ENCODE assay signal across 9 cellular contexts in the genomic region with DNA sequence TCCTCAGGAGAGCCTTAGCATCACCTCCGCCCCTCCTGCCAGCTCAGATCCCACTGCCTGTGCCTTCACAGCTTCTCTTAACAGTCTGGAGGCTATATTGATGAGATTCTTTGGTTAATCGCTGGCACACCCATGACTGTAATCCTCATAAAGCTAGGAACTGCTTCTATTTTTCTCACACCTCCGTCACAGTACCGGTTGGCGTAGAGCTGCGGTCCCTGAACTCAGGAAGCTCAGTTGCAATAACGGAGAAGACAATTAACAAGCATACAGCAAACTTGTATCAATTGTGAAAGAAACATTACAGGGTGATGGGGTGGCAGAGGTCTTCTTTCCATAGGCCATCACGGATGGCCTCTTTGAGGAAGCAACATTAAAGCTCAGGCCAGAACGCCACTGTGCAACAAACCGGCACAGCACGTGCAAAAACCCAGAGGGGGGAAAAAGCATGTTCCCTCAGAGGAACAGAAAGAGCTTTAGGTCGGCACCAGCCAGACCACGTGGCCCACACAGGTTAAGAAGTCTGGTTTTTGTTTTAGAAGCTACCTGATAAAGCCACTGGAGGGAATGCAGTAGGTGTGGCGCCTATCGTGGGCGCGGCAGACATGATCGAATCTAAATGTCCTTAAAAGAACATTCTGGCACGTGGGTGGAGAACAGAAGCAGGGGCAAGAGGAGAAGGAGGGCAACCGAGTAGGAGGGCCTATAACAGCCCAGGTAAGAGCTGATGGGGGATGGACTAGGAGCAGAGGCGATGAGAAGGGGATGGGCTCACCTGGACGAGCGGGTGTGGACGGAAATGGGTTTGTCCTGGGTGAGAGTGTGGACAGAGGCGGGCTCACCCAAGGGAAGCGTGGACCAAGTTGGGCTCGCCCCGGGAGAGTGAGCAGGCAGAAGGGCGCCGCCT. TPM values are rescaled to one million over a fixed set of nuclear protein-coding genes. Genes with fewer than 3 reads are reported as not detected.
DNase-seq lines count a peak whose midpoint lies in the region; ATAC-seq, FAIRE-seq and TF ChIP-seq lines count a peak whose summit lies in the region.
"Not testable (repeated sequence)": the region's sequence is repeated elsewhere in the genome, so short reads cannot be mapped to it uniquely, and the experiment has no call there.
"Had no signal": no experiment of that assay in that cellular context is flagged by ENCODE, and none has a peak within 500 bp of the region (broad histone marks: within the 10 kb centered on the region; RNA-seq: fewer than 3 reads in every experiment).

No MANE protein-coding gene starts in this region.

- not testable (repeated sequence) for H3K36me3 Mint-ChIP-seq in activated naive CD4-positive, alpha-beta T cell treated with anti-CD3 and anti-CD28 coated beads, Interleukin-2, amount 50 U/mL, for 72 hours

- DNase-seq in A549 (ENCODE audit: low read depth in 1 of 2, low spot score in 1 of 2); OCI-LY7 (ENCODE audit: low spot score); activated naive CD4-positive, alpha-beta T cell treated with anti-CD3 and anti-CD28 coated beads, Interleukin-2, amount 50 U/mL, for 72 hours (ENCODE audit: low spot score in 2 of 2); epithelial cell of proximal tubule (ENCODE audit: low read depth); lower leg skin (ENCODE audit: low spot score in 2 of 2); retinal pigment epithelial cell (ENCODE audit: low read depth): not testable (repeated sequence)

- H3K9me3 Mint-ChIP-seq in activated naive CD4-positive, alpha-beta T cell treated with anti-CD3 and anti-CD28 coated beads, Interleukin-2, amount 50 U/mL, for 72 hours = not testable (repeated sequence)

- FAIRE-seq in A549 (lab: Jason Lieb, UNC) = peak; percentile 46

- ATAC-seq in A549 (peak in 1 of 2 experiments; percentile 39; a peak in 4 of 6 replicates), GM18867 (IDR thresholded peaks at IDR 0.05; ENCODE audit: unreplicated experiment) (peak; percentile 5), HG02870 (IDR thresholded peaks at IDR 0.05; ENCODE audit: unreplicated experiment) (peak; percentile 22)
- ATAC-seq in activated naive CD4-positive, alpha-beta T cell treated with anti-CD3 and anti-CD28 coated beads, Interleukin-2, amount 50 U/mL, for 72 hours = peak; percentile 29 to 36

- TF ChIP-seq CTCF in A549 (IDR thresholded peaks at IDR 0.05); OCI-LY7 (conservative IDR thresholded peaks at IDR 0.05; ENCODE audit: low read length); epithelial cell of proximal tubule (conservative IDR thresholded peaks at IDR 0.05; ENCODE audit: low read depth, low read length); lower leg skin (IDR thresholded peaks at IDR 0.05); retinal pigment epithelial cell (conservative IDR thresholded peaks at IDR 0.05; ENCODE audit: low read depth, low read length): not testable (repeated sequence)

- H3K4me1 ChIP-seq in A549 = not testable (repeated sequence)
- H3K4me1 ChIP-seq in OCI-LY7 (ENCODE audit: insufficient read depth, low read length, poor library complexity, severe bottlenecking) = peaks cover 34% of the 10 kb centered on the region

- not testable (repeated sequence) for H3K9me2 ChIP-seq in OCI-LY7 (ENCODE audit: insufficient read depth, low read length)

- H3K9me3 ChIP-seq in A549; OCI-LY7 (ENCODE audit: low read length): not testable (repeated sequence)

- not testable (repeated sequence) for H2AFZ ChIP-seq in OCI-LY7 (ENCODE audit: low read length)

- H3K27ac ChIP-seq in A549 (peak overlapping the region; percentile 89 to 90), OCI-LY7 (ENCODE audit: low read depth, low read length, poor library complexity, severe bottlenecking) (peak overlapping the region; percentile 79)

- WGBS in A549 (ENCODE audit: missing lambda C conversion rate) = 17% methylated on average over 20 of the region's 30 CpGs
- 8 to 10% methylated on average over 17 to 22 of the region's 30 CpGs for WGBS in lower leg skin, 2 donors

- peak overlapping the region; percentile 84 for H3K4me2 ChIP-seq in A549
- peak overlapping the region; percentile 99 for H3K4me2 ChIP-seq in OCI-LY7 (ENCODE audit: low read length)

- TF ChIP-seq EP300 in A549 (IDR thresholded peaks at IDR 0.05) = not testable (repeated sequence)

- TF ChIP-seq POLR2A in A549 (IDR thresholded peaks at IDR 0.05; ENCODE audit: low read length); lower leg skin (IDR thresholded peaks at IDR 0.05): not testable (repeated sequence)

- H3K79me2 ChIP-seq in OCI-LY7 (ENCODE audit: insufficient read depth, low read depth, low read length) = peaks cover 45% of the 10 kb centered on the region

- intact Hi-C loops in OCI-LY7 (cut with micrococcal nuclease; ENCODE audit: unreplicated experiment) = loop anchor here (5.0 kb wide), 1 partner anchor 33 kb away; a partner anchor contains a TSS
- intact Hi-C loops in lower leg skin (cut with DNase I; ENCODE audit: low total_unique reads) = not testable (repeated sequence)

- POLR2A ChIA-PET in A549 (lab: Yijun Ruan, JAX); OCI-LY7 (lab: Charles Lee): not testable (repeated sequence)

- CTCF ChIA-PET in A549 (lab: Yijun Ruan, JAX) = interaction anchor here (1.1 to 1.5 kb wide), 2 partner anchors 42 to 75 kb away, joined by 3 read pairs; no protein-coding TSS in a partner anchor
- CTCF ChIA-PET in OCI-LY7 (lab: Charles Lee; ENCODE audit: unreplicated experiment) = not testable (repeated sequence)

- peak overlapping the region; percentile 87 to 95 for H3K27ac Mint-ChIP-seq in activated naive CD4-positive, alpha-beta T cell treated with anti-CD3 and anti-CD28 coated beads, Interleukin-2, amount 50 U/mL, for 72 hours

- H3K36me3 ChIP-seq in OCI-LY7 (ENCODE audit: insufficient read depth, low read length) = peaks cover 42% of the 10 kb centered on the region

- BruUV-seq in OCI-LY7 (replicated peaks; lab: Mats Ljungman, UMichigan) = TSS peak; percentile 71

- not testable (repeated sequence) for TF ChIP-seq RAD21 in A549 (conservative IDR thresholded peaks at IDR 0.05 in 1 of 2, IDR thresholded peaks at IDR 0.05 in 1 of 2)

- H3K4me3 ChIP-seq in A549 (peak overlapping the region; percentile 83), OCI-LY7 (ENCODE audit: low read depth, low read length, poor library complexity, severe bottlenecking) (peak overlapping the region; percentile 95), epithelial cell of proximal tubule (ENCODE audit: low read depth, low read length) (peak overlapping the region; percentile 79), lower leg skin (ENCODE audit: low read depth, poor library complexity, severe bottlenecking) (peak overlapping the region; percentile 63), retinal pigment epithelial cell (ENCODE audit: low read length) (peak overlapping the region; percentile 65)

- H4K20me1 ChIP-seq in OCI-LY7 (ENCODE audit: insufficient read depth, low read length) = peaks cover 12% of the 10 kb centered on the region; the same call in 1 of the 2 replicates

RNA-seq across cellular contexts. Expression of a gene that starts 0.7 kb away (rescaled TPM):
- polyA plus RNA-seq in A549 (2011; rRNA removed) (26.5 and 31.2 TPM in 2 replicates), A549 (2017; fragmentation: RNase III; extraction: RNeasy Plus Mini Kit Qiagen cat#74134 plus additional on column Dnase treatment) (36.3 to 42.0 TPM (median 37.1 TPM) in 3 replicates)
- 54.1 and 54.4 TPM in 2 replicates for polyA plus RNA-seq in A549 (2012; cell fraction: cytosol; rRNA removed)
- polyA plus RNA-seq in A549 (2012; cell fraction: nucleus; rRNA removed) = 42.4 and 45.5 TPM in 2 replicates
- polyA minus RNA-seq in A549 (2011; rRNA and poly(A)+ RNA removed) = 21.9 and 25.7 TPM in 2 replicates
- 125 and 137 TPM in 2 replicates for total RNA-seq in OCI-LY7 (2014; rRNA removed; shearing (Covaris generic))
- total RNA-seq in OCI-LY7 (2022) (149 and 172 TPM in 2 replicates), epithelial cell of proximal tubule (52.6 and 109 TPM in 2 replicates), lower leg skin (10 to 100 TPM; 14.4 to 35.2 (median 27.1) TPM)
- 10 to 100 TPM; 55.9 to 66.9 TPM for total RNA-seq in activated naive CD4-positive, alpha-beta T cell treated with anti-CD3 and anti-CD28 coated beads, Interleukin-2, amount 50 U/mL, for 72 hours

RNA-seq across cellular contexts. Expression of a gene that starts 34.9 kb away (rescaled TPM):
- polyA plus RNA-seq in A549 (2011; rRNA removed) = 0.14 and 0.20 TPM in 2 replicates
- polyA plus RNA-seq in A549 (2012; cell fraction: cytosol; rRNA removed) = 0.08 and 0.23 TPM in 2 replicates
- 0.25 and 0.95 TPM in 2 replicates for polyA plus RNA-seq in A549 (2012; cell fraction: nucleus; rRNA removed)
- polyA plus RNA-seq in A549 (2017; fragmentation: RNase III; extraction: RNeasy Plus Mini Kit Qiagen cat#74134 plus additional on column Dnase treatment) = 0.21 to 0.42 TPM (median 0.38 TPM) in 3 replicates
- polyA minus RNA-seq in A549 (2011; rRNA and poly(A)+ RNA removed) = 1.1 TPM in 1 of 2 replicates, not detected in the other
- total RNA-seq in OCI-LY7 (2014; rRNA removed; shearing (Covaris generic)) = 93.9 and 98.0 TPM in 2 replicates
- 36.4 and 39.5 TPM in 2 replicates for total RNA-seq in OCI-LY7 (2022)
- 1 to 10 TPM; 1.2 to 1.9 TPM for total RNA-seq in activated naive CD4-positive, alpha-beta T cell treated with anti-CD3 and anti-CD28 coated beads, Interleukin-2, amount 50 U/mL, for 72 hours
- total RNA-seq in epithelial cell of proximal tubule = 0.23 and 5.0 TPM in 2 replicates
- 10 to 100 TPM; 13.1 to 39.5 (median 18.2) TPM for total RNA-seq in lower leg skin
- total RNA-seq: A172 had no signal
